10 cellular contexts compared by ENCODE assay signal in the genomic region with DNA sequence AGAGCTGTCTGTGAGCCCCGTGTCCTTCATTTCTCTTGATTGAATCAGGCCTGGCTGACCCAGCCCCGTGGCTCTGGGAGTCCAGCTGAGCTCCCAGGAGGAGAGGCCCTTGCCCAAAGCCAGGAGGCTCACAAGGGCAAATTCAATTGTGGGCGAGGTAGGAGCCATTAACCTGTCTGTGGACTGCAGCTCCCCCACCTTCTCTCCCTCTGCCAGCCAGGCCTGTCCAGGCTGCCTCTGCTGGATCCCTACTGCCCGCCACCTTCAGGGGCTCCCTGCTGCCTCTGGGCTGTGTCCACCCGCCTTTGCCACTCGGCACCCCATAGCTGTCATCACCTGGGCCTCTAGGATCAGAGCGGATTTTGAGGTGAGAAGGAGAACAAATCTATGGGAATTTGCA.
"Had no signal": no experiment of that assay in that cellular context is flagged by ENCODE, and none has a peak within 500 bp of the region (broad histone marks: within the 10 kb centered on the region; RNA-seq: fewer than 3 reads in every experiment).

No MANE protein-coding gene starts in this region.

- H3K9ac ChIP-seq: KMS-11 had no signal

- H3K36me3 ChIP-seq: HAP-1 had no signal

- ATAC-seq: GM23338, HCT116 had no signal

- H3K36me3 Mint-ChIP-seq: IgD-negative memory B cell had no signal

- H3K4me3 Mint-ChIP-seq: GM23338, HFFc6 had no signal

- DNase-seq: HFFc6, KBM-7 had no signal

- H3K27ac ChIP-seq: KMS-11 had no signal

- H3K4me1 Mint-ChIP-seq: IgD-negative memory B cell had no signal

- H3K4me3 ChIP-seq: GM23338, HAP-1 had no signal

- H2AFZ ChIP-seq: GM23338 had no signal

- H3K9me3 ChIP-seq: HAP-1 had no signal

- FAIRE-seq: H1, H54, HTR-8/SVneo had no signal

- H3K4me2 ChIP-seq: GM23338, KMS-11 had no signal

- H3K27ac Mint-ChIP-seq: GM23338, HFFc6, IgD-negative memory B cell had no signal

- H3K9me3 Mint-ChIP-seq: GM23338, HFFc6, IgD-negative memory B cell had no signal
